Comparison of ENCODE assay signal across 23 cellular contexts in the genomic region with DNA sequence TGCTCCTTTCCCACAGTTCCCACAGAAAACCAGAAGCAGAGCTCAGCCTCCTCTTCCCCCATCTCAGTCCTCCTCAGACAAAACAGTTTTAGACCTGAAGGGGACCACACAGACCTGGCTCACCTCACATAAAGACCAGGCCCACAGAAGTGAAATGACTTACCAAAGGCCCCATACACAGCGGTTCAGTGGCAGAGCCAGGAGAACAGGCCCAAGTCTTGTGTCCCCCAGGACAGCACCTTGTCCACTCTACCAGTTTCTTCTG. TPM values are rescaled to one million over a fixed set of nuclear protein-coding genes. Genes with fewer than 3 reads are reported as not detected.
DNase-seq lines count a peak whose midpoint lies in the region; ATAC-seq and TF ChIP-seq lines count a peak whose summit lies in the region.
"Had no signal": no experiment of that assay in that cellular context is flagged by ENCODE, and none has a peak within 500 bp of the region (broad histone marks: within the 10 kb centered on the region; RNA-seq: fewer than 3 reads in every experiment).

No MANE protein-coding gene starts in this region.

- no peaks in the 10 kb centered on the region for H3K9me3 ChIP-seq in KOPT-K1 (ENCODE audit: insufficient read depth, low read length, poor library complexity, severe bottlenecking)
- no peaks in the 10 kb centered on the region for H3K9me3 ChIP-seq in H9 (ENCODE audit: control insufficient read depth, low read depth, low read length)
- H3K9me3 ChIP-seq: esophagus squamous epithelium, SK-N-SH, tibial artery had no signal

- H3K27me3 ChIP-seq in H9 (ENCODE audit: insufficient read depth, low read length) = no peaks in the 10 kb centered on the region
- H3K27me3 ChIP-seq: brain microvascular endothelial cell, dorsolateral prefrontal cortex, esophagus squamous epithelium, tibial artery had no signal

- H3K56ac ChIP-seq in H9 (ENCODE audit: insufficient read length, low read depth, low read length) = no peak overlapping the region

- DNase-seq in activated CD4-positive, alpha-beta T cell treated with anti-CD3 and anti-CD28 coated beads for 36 hours = no peak
- no peak for DNase-seq in activated CD4-positive, alpha-beta T cell treated with anti-CD3 and anti-CD28 coated beads, Interleukin-2, amount 50 U/mL, for 1 hour
- no peak for DNase-seq in activated naive CD8-positive, alpha-beta T cell treated with anti-CD3 and anti-CD28 coated beads, Interleukin-2, amount 50 U/mL, for 24 hours
- DNase-seq in progenitor cell of endocrine pancreas (ENCODE audit: low spot score, unreplicated experiment) (no peak), H9 (no peak), AML-193 (lab: John Stamatoyannopoulos, UW) (no peak)
- DNase-seq: activated CD8-positive, alpha-beta memory T cell treated with anti-CD3 and anti-CD28 coated beads for 24 hours; activated gamma-delta T cell; brain microvascular endothelial cell; dorsolateral prefrontal cortex; esophagus squamous epithelium; head of caudate nucleus; Karpas-422; NCI-H1092; NCI-H2107; NCI-H774; SK-N-SH; small intestine; tibial artery had no signal

- no peak overlapping the region for H3T11ph ChIP-seq in H9 (ENCODE audit: low read length)

- no peak overlapping the region for H2BK15ac ChIP-seq in H9 (ENCODE audit: low read depth, low read length)

- ATAC-seq in activated CD4-positive, alpha-beta T cell treated with anti-CD3 and anti-CD28 coated beads for 36 hours = no peak
- no peak for ATAC-seq in activated naive CD8-positive, alpha-beta T cell treated with anti-CD3 and anti-CD28 coated beads, Interleukin-2, amount 50 U/mL, for 24 hours
- ATAC-seq in GM21360 (IDR thresholded peaks at IDR 0.05; ENCODE audit: unreplicated experiment) = no peak

- H3K79me2 ChIP-seq in H9 (ENCODE audit: insufficient read depth, low read length) = peaks cover 6% of the 10 kb centered on the region; the same call in 1 of the 2 replicates

- H3K27ac ChIP-seq in KOPT-K1 (ENCODE audit: low read depth, low read length, poor library complexity, severe bottlenecking) (peak overlapping the region; percentile 27), H9 (ENCODE audit: insufficient read length, low read depth, low read length) (no peak overlapping the region)
- H3K27ac ChIP-seq: brain microvascular endothelial cell, esophagus squamous epithelium, tibial artery had no signal

- peaks cover 6% of the 10 kb centered on the region for H3K79me1 ChIP-seq in H9 (ENCODE audit: insufficient read depth, low read depth, low read length, poor library complexity, severe bottlenecking)

- intact Hi-C loops in activated CD4-positive, alpha-beta T cell treated with anti-CD3 and anti-CD28 coated beads for 36 hours (cut with DNase I, micrococcal nuclease) = loop anchor here in 1 of 2 experiments (10.0 kb wide), 1 partner anchor 681 kb away; the partner anchor contains the start of gene EFTUD2

- H3K14ac ChIP-seq in H9 (ENCODE audit: insufficient read depth, low read length) = no peak overlapping the region

- H3K27ac Mint-ChIP-seq in activated CD4-positive, alpha-beta T cell treated with anti-CD3 and anti-CD28 coated beads for 36 hours = peak overlapping the region; percentile 77
- H3K27ac Mint-ChIP-seq in activated naive CD8-positive, alpha-beta T cell treated with anti-CD3 and anti-CD28 coated beads, Interleukin-2, amount 50 U/mL, for 24 hours = peak overlapping the region; percentile 99
- peak overlapping the region; percentile 71 for H3K27ac Mint-ChIP-seq in progenitor cell of endocrine pancreas
- H3K27ac Mint-ChIP-seq in H9 = no peak overlapping the region

- no peak overlapping the region for H4K5ac ChIP-seq in H9 (ENCODE audit: insufficient read length, low read depth, low read length)

- no peaks in the 10 kb centered on the region for H4K20me1 ChIP-seq in H9 (ENCODE audit: control insufficient read depth, insufficient read depth, insufficient read length)

- CTCF ChIA-PET in activated CD4-positive, alpha-beta T cell treated with anti-CD3 and anti-CD28 coated beads for 36 hours (lab: Charles Lee) = interaction anchor here (0.7 to 1.2 kb wide), 4 partner anchors 10 to 137 kb away, joined by 3 to 4 read pairs (median 4); no protein-coding TSS in a partner anchor

- H3K23me2 ChIP-seq in H9 (ENCODE audit: insufficient read length, low read depth, low read length, poor library complexity, severe bottlenecking) = peaks cover 6% of the 10 kb centered on the region

- no peak overlapping the region for H3K18ac ChIP-seq in H9 (ENCODE audit: insufficient read length, low read depth, low read length)

- no peak overlapping the region for H4K91ac ChIP-seq in H9 (ENCODE audit: insufficient read length, low read depth, low read length)

- H3K23ac ChIP-seq in H9 (ENCODE audit: insufficient read length, low read depth, low read length) = no peak overlapping the region

- H3K9me3 Mint-ChIP-seq in activated CD4-positive, alpha-beta T cell treated with anti-CD3 and anti-CD28 coated beads for 36 hours (ENCODE audit: low read depth) = no peaks in the 10 kb centered on the region
- H3K9me3 Mint-ChIP-seq in activated naive CD8-positive, alpha-beta T cell treated with anti-CD3 and anti-CD28 coated beads, Interleukin-2, amount 50 U/mL, for 24 hours = no peaks in the 10 kb centered on the region
- H3K9me3 Mint-ChIP-seq in progenitor cell of endocrine pancreas (ENCODE audit: low read depth) = no peaks in the 10 kb centered on the region
- H3K9me3 Mint-ChIP-seq in H9 = no peaks in the 10 kb centered on the region

- TF ChIP-seq CTCF in progenitor cell of endocrine pancreas (IDR thresholded peaks at IDR 0.05; ENCODE audit: unreplicated experiment) (no peak), H9 (conservative IDR thresholded peaks at IDR 0.05) (no peak)

- H2BK120ac ChIP-seq in H9 (ENCODE audit: low read depth, low read length, poor library complexity, severe bottlenecking) = no peak overlapping the region

- POLR2A ChIA-PET in activated CD4-positive, alpha-beta T cell treated with anti-CD3 and anti-CD28 coated beads for 36 hours (lab: Charles Lee) = no interaction called here

- no CpG with 5 or more reads among the region's 1 CpG for WGBS in H9 (ENCODE audit: extremely low coverage, insufficient read length, low lambda C conversion rate)

- H3K4me1 ChIP-seq in H9 (ENCODE audit: insufficient read depth, low read length) = 0 out of 2 replicates have a peak, but pooled peaks cover 4% of the 10 kb centered on the region

- no peak overlapping the region for H4K8ac ChIP-seq in H9 (replicated peaks; ENCODE audit: insufficient read length, low read depth, low read length)

- peaks cover 70% of the 10 kb centered on the region for H3K36me3 Mint-ChIP-seq in activated CD4-positive, alpha-beta T cell treated with anti-CD3 and anti-CD28 coated beads for 36 hours (ENCODE audit: low read depth)
- H3K36me3 Mint-ChIP-seq in activated naive CD8-positive, alpha-beta T cell treated with anti-CD3 and anti-CD28 coated beads, Interleukin-2, amount 50 U/mL, for 24 hours (ENCODE audit: low read depth) = peaks cover 60% of the 10 kb centered on the region
- H3K36me3 Mint-ChIP-seq in progenitor cell of endocrine pancreas (ENCODE audit: insufficient read depth) = peaks cover 29% of the 10 kb centered on the region
- peaks cover 33 to 81% (median 74%) of the 10 kb centered on the region in 3 experiments for H3K36me3 Mint-ChIP-seq in H9 (ENCODE audit: insufficient read depth in 1 of 3, low read depth in 3 of 3)

- no peak overlapping the region for H2AK5ac ChIP-seq in H9 (ENCODE audit: insufficient read length, low read length)

- no peak overlapping the region for H3K4me2 ChIP-seq in H9 (ENCODE audit: insufficient read depth, insufficient read length, low read length)
- H3K4me2 ChIP-seq: SK-N-SH had no signal

- no peaks in the 10 kb centered on the region for H3K27me3 Mint-ChIP-seq in activated CD4-positive, alpha-beta T cell treated with anti-CD3 and anti-CD28 coated beads for 36 hours
- H3K27me3 Mint-ChIP-seq in activated naive CD8-positive, alpha-beta T cell treated with anti-CD3 and anti-CD28 coated beads, Interleukin-2, amount 50 U/mL, for 24 hours = no peaks in the 10 kb centered on the region
- H3K27me3 Mint-ChIP-seq in progenitor cell of endocrine pancreas (no peaks in the 10 kb centered on the region), H9 (ENCODE audit: low read depth) (no peaks in the 10 kb centered on the region)

- peaks cover 75% of the 10 kb centered on the region for H3K36me3 ChIP-seq in KOPT-K1 (ENCODE audit: insufficient read depth, low read length)

- H3K4me1 Mint-ChIP-seq in activated CD4-positive, alpha-beta T cell treated with anti-CD3 and anti-CD28 coated beads for 36 hours = peaks cover 65% of the 10 kb centered on the region
- peaks cover 70% of the 10 kb centered on the region for H3K4me1 Mint-ChIP-seq in activated naive CD8-positive, alpha-beta T cell treated with anti-CD3 and anti-CD28 coated beads, Interleukin-2, amount 50 U/mL, for 24 hours
- H3K4me1 Mint-ChIP-seq in progenitor cell of endocrine pancreas (ENCODE audit: low read depth) (peaks cover 5% of the 10 kb centered on the region), H9 (peaks cover 12 to 29% of the 10 kb centered on the region in 2 experiments)

- H2AFZ ChIP-seq in H9 (ENCODE audit: low read length) = no peak overlapping the region

- no peak overlapping the region for H3K4ac ChIP-seq in H9 (ENCODE audit: low read depth, low read length)

- H3K9ac ChIP-seq in H9 (ENCODE audit: extremely low read depth, insufficient read length, low read length) = no peak overlapping the region
- H3K9ac ChIP-seq: SK-N-SH had no signal

- no peak overlapping the region for H2BK20ac ChIP-seq in H9 (ENCODE audit: low read depth, low read length, poor library complexity, severe bottlenecking)

- H2BK12ac ChIP-seq in H9 (ENCODE audit: insufficient read length, low read depth, low read length) = no peak overlapping the region

- H3K4me3 Mint-ChIP-seq in activated CD4-positive, alpha-beta T cell treated with anti-CD3 and anti-CD28 coated beads for 36 hours = no peak overlapping the region
- peak overlapping the region; percentile 32 for H3K4me3 Mint-ChIP-seq in activated naive CD8-positive, alpha-beta T cell treated with anti-CD3 and anti-CD28 coated beads, Interleukin-2, amount 50 U/mL, for 24 hours
- no peak overlapping the region for H3K4me3 Mint-ChIP-seq in progenitor cell of endocrine pancreas (ENCODE audit: low read depth)
- H3K4me3 Mint-ChIP-seq in H9 = no peak overlapping the region; a peak in 1 of 5 replicates
- H3K4me3 Mint-ChIP-seq: CD14-positive monocyte had no signal

- no peak overlapping the region for H2BK5ac ChIP-seq in H9 (ENCODE audit: insufficient read length, low read length)

RNA-seq across cellular contexts. Expression of gene UBTF, which starts 5.3 kb away (rescaled TPM):
- total RNA-seq in activated CD4-positive, alpha-beta T cell treated with anti-CD3 and anti-CD28 coated beads for 36 hours = 100 to 1,000 TPM; 127 to 162 TPM
- total RNA-seq in progenitor cell of endocrine pancreas = 94.2 and 100 TPM in 2 replicates
- total RNA-seq in H9 (2021) = 151 and 164 TPM in 2 replicates

RNA-seq across cellular contexts. Expression of gene ATXN7L3, which starts 14.5 kb away (rescaled TPM):
- total RNA-seq in activated CD4-positive, alpha-beta T cell treated with anti-CD3 and anti-CD28 coated beads for 36 hours = 10 to 100 TPM; 66.3 to 70.6 TPM
- total RNA-seq in progenitor cell of endocrine pancreas (117 and 135 TPM in 2 replicates), H9 (2021) (125 and 134 TPM in 2 replicates)

RNA-seq across cellular contexts. Expression of gene TMUB2, which starts 27.4 kb away (rescaled TPM):
- 10 to 100 TPM; 19.8 to 20.3 TPM for total RNA-seq in activated CD4-positive, alpha-beta T cell treated with anti-CD3 and anti-CD28 coated beads for 36 hours
- total RNA-seq in progenitor cell of endocrine pancreas (48.5 and 50.3 TPM in 2 replicates), H9 (2021) (20.6 and 22.9 TPM in 2 replicates)

RNA-seq across cellular contexts. Expression of gene ASB16, which starts 43.7 kb away (rescaled TPM):
- total RNA-seq in activated CD4-positive, alpha-beta T cell treated with anti-CD3 and anti-CD28 coated beads for 36 hours = under 1 TPM; 0.14 TPM
- total RNA-seq in progenitor cell of endocrine pancreas (0.49 and 0.89 TPM in 2 replicates), H9 (2021) (0.31 and 0.90 TPM in 2 replicates)
- total RNA-seq: A172 had no signal

RNA-seq across cellular contexts. Expression of gene SLC4A1, which starts 53.8 kb away (rescaled TPM):
- total RNA-seq in activated CD4-positive, alpha-beta T cell treated with anti-CD3 and anti-CD28 coated beads for 36 hours = not detected
- not detected in 2 replicates for total RNA-seq in progenitor cell of endocrine pancreas
- total RNA-seq in H9 (2021) = 0.13 TPM in 1 of 2 replicates, not detected in the other
- total RNA-seq: A172, esophagus squamous epithelium had no signal

Comparison
In these comparisons a context has a peak if more than half of its experiments do, and no peak if none do; other contexts are left out.
1. H3K27ac Mint-ChIP-seq: peak in activated CD4-positive, alpha-beta T cell treated with anti-CD3 and anti-CD28 coated beads for 36 hours (single experiment), activated naive CD8-positive, alpha-beta T cell treated with anti-CD3 and anti-CD28 coated beads, Interleukin-2, amount 50 U/mL, for 24 hours (single experiment) and progenitor cell of endocrine pancreas (single experiment); none in H9 (0 of 3).